ENCODE assay signal across 25 cellular contexts in genomic region chr11:16772141-16772512, GRCh38.
"Had no signal": no experiment of that assay in that cellular context is flagged by ENCODE, and none has a peak within 500 bp of the region (broad histone marks: within the 10 kb centered on the region; RNA-seq: fewer than 3 reads in every experiment).

No MANE protein-coding gene starts in this region.

- FAIRE-seq: endometrium, endothelial cell of umbilical vein, islet of Langerhans, keratinocyte had no signal

- H3K9me3 Mint-ChIP-seq: dendritic cell treated with granulocyte-macrophage colony-stimulating factor and Interleukin-4, amounts not matched to agents 40 ng/mL and 50 ng/mL, for 4 days; effector memory CD8-positive, alpha-beta T cell; endodermal cell; mesothelial cell of epicardium; naive B cell had no signal

- H3K9me3 ChIP-seq: colonic mucosa, esophagus squamous epithelium, gastrocnemius medialis, heart right ventricle, left lung, lower lobe of right lung, mucosa of descending colon had no signal

- H3K4me3 ChIP-seq: colonic mucosa, esophagus squamous epithelium, gastrocnemius medialis, heart right ventricle, left lung, lower lobe of right lung, mucosa of descending colon had no signal

- DNase-seq: colonic mucosa; cortex of kidney; effector CD8-positive, alpha-beta T cell; effector memory CD8-positive, alpha-beta T cell; endodermal cell; esophagus squamous epithelium; foreskin fibroblast; foreskin melanocyte; gastrocnemius medialis; glutamatergic neuron; heart right ventricle; hippocampal formation; left cardiac atrium; left lung; left ventricle myocardium superior; lower lobe of right lung; mesenchymal stem cell; mucosa of descending colon; naive B cell had no signal

- H3K27me3 ChIP-seq: colonic mucosa, gastrocnemius medialis, heart right ventricle, left lung had no signal

- H3K4me1 Mint-ChIP-seq: naive B cell had no signal

- H3K4me1 ChIP-seq: colonic mucosa, left lung, lower lobe of right lung had no signal

- H3K27ac Mint-ChIP-seq: dendritic cell treated with granulocyte-macrophage colony-stimulating factor and Interleukin-4, amounts not matched to agents 40 ng/mL and 50 ng/mL, for 4 days; effector memory CD8-positive, alpha-beta T cell; endodermal cell; mesothelial cell of epicardium had no signal

- H3K36me3 ChIP-seq: colonic mucosa, gastrocnemius medialis, heart right ventricle, left lung, lower lobe of right lung had no signal

- ATAC-seq: effector memory CD8-positive, alpha-beta T cell; gastrocnemius medialis; heart right ventricle; left cardiac atrium; left lung; left ventricle myocardium superior; lower lobe of right lung; mucosa of descending colon had no signal

- H3K4me3 Mint-ChIP-seq: dendritic cell treated with granulocyte-macrophage colony-stimulating factor and Interleukin-4, amounts not matched to agents 40 ng/mL and 50 ng/mL, for 4 days; effector memory CD8-positive, alpha-beta T cell; endodermal cell; mesothelial cell of epicardium; naive B cell had no signal

- H3K36me3 Mint-ChIP-seq: mesothelial cell of epicardium, naive B cell had no signal

- H3K27ac ChIP-seq: colonic mucosa, esophagus squamous epithelium, gastrocnemius medialis, heart right ventricle, left lung, lower lobe of right lung had no signal

- H3K27me3 Mint-ChIP-seq: dendritic cell treated with granulocyte-macrophage colony-stimulating factor and Interleukin-4, amounts not matched to agents 40 ng/mL and 50 ng/mL, for 4 days had no signal
